ENCODE assay signal across 8 cellular contexts in the genomic region with DNA sequence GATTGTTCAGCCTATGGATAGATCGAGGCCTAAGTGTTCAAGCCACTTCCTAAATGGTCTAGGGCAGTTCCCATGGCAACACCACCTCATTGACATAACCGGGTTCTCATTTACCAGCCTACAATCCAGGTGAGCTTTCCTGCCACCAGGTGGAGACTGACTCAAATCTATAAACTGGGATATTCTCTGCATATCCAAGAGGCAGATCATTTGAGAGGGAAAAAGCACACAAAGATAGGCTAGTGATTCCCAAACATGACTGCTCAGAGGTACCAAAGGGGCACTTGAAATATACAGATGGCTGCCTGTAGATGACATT.
DNase-seq lines count a peak whose midpoint lies in the region; ATAC-seq, FAIRE-seq and TF ChIP-seq lines count a peak whose summit lies in the region.

No MANE protein-coding gene starts in this region.

- peak; percentile 65 for DNase-seq in Calu3
- peak; percentile 47 for DNase-seq in NCI-H2107 treated with DMSO at 0.1 percent for 48 hours (lab: John Stamatoyannopoulos, UW; ENCODE audit: unreplicated experiment)
- DNase-seq in colonic mucosa = peak; percentile 55
- DNase-seq in pancreas = peak in 3 of 6 donors; percentile 37 to 63 (median 46)
- DNase-seq in left cardiac atrium = no peak
- DNase-seq in NOMO-1 treated with DMSO at 0.1 percent for 48 hours (lab: John Stamatoyannopoulos, UW; ENCODE audit: unreplicated experiment) = no peak
- no peak for DNase-seq in SIG-M5 (lab: John Stamatoyannopoulos, UW)

- H3K9me3 ChIP-seq in colonic mucosa (no peaks in the 10 kb centered on the region), pancreas (no peaks in the 10 kb centered on the region)

- peak; percentile 30 for TF ChIP-seq CTCF in Calu3 (IDR thresholded peaks at IDR 0.05; ENCODE audit: unreplicated experiment)
- TF ChIP-seq CTCF in colonic mucosa (IDR thresholded peaks at IDR 0.05) = peak; percentile 47
- peak; percentile 10 to 45 (median 32) for TF ChIP-seq CTCF in pancreas (IDR thresholded peaks at IDR 0.05)

- no peaks in the 10 kb centered on the region for H3K9me3 Mint-ChIP-seq in Calu3 (ENCODE audit: low read depth, unreplicated experiment)

- FAIRE-seq in pancreas (lab: Jason Lieb, UNC) = no peak

- no peak overlapping the region for H3K27ac Mint-ChIP-seq in Calu3 (ENCODE audit: unreplicated experiment)

- no peak overlapping the region for H3K9ac ChIP-seq in colonic mucosa (ENCODE audit: low read depth in 2 of 2, low read length in 2 of 2)

- H3K4me3 ChIP-seq in colonic mucosa (no peak overlapping the region), pancreas (no peak overlapping the region)

- CTCF ChIA-PET in Calu3 (lab: Charles Lee) = interaction anchor here (0.9 to 1.2 kb wide), 3 partner anchors 45 to 896 kb away, joined by 3 to 8 read pairs (median 3); no protein-coding TSS in a partner anchor

- peaks cover 9% of the 10 kb centered on the region for H3K4me1 Mint-ChIP-seq in Calu3 (ENCODE audit: low read depth, unreplicated experiment)

- no peaks in the 10 kb centered on the region for H3K36me3 Mint-ChIP-seq in Calu3 (ENCODE audit: insufficient read depth, unreplicated experiment)

- H3K4me3 Mint-ChIP-seq in Calu3 (ENCODE audit: low read depth, unreplicated experiment) = no peak overlapping the region

- H3K27me3 Mint-ChIP-seq in Calu3 (ENCODE audit: unreplicated experiment) = peaks cover 37% of the 10 kb centered on the region

- no peaks in the 10 kb centered on the region for H3K4me1 ChIP-seq in colonic mucosa
- no peaks in the 10 kb centered on the region for H3K4me1 ChIP-seq in pancreas

- no peaks in the 10 kb centered on the region for H3K36me3 ChIP-seq in colonic mucosa
- H3K36me3 ChIP-seq in pancreas = no peaks in the 10 kb centered on the region

- no peaks in the 10 kb centered on the region for H3K27me3 ChIP-seq in colonic mucosa
- no peaks in the 10 kb centered on the region for H3K27me3 ChIP-seq in pancreas

- 4 to 5% methylated on average over 2 of the region's 2 CpGs for WGBS in pancreas, 2 donors

- BruUV-seq in Calu3 (replicated peaks; lab: Mats Ljungman, UMichigan) = no TSS peak

- H3K27ac ChIP-seq in colonic mucosa (no peak overlapping the region), pancreas (no peak overlapping the region)

- ATAC-seq in GM21390 (IDR thresholded peaks at IDR 0.05; ENCODE audit: unreplicated experiment) (peak; percentile 38), pancreas (peak; percentile 76 to 95 (median 90)), left cardiac atrium (no peak)

- intact Hi-C loops in Calu3 (cut with micrococcal nuclease; ENCODE audit: unreplicated experiment) (loop anchor here (1.0 to 2.0 kb wide), 2 partner anchors 339 to 896 kb away; no protein-coding TSS in a partner anchor), colonic mucosa (cut with DNase I) (no loop called here), pancreas (cut with DNase I) (no loop called here), left cardiac atrium (cut with DNase I) (no loop called here)

Comparison
In these comparisons a context has a peak if more than half of its experiments do, and no peak if none do; other contexts are left out.
1. DNase-seq: peak in Calu3 (single experiment), NCI-H2107 treated with DMSO at 0.1 percent for 48 hours (single experiment) and colonic mucosa (single experiment); none in left cardiac atrium (single experiment), NOMO-1 treated with DMSO at 0.1 percent for 48 hours (single experiment) and SIG-M5 (single experiment).
2. ATAC-seq: peak in GM21390 (single experiment) and pancreas (4 of 4); none in left cardiac atrium (0 of 2).
3. Peak in every context shown above with its lines, with median percentiles within 50 percentile points of each other: CTCF ChIP-seq.